ENCODE assay signal across 8 cellular contexts in the genomic region with DNA sequence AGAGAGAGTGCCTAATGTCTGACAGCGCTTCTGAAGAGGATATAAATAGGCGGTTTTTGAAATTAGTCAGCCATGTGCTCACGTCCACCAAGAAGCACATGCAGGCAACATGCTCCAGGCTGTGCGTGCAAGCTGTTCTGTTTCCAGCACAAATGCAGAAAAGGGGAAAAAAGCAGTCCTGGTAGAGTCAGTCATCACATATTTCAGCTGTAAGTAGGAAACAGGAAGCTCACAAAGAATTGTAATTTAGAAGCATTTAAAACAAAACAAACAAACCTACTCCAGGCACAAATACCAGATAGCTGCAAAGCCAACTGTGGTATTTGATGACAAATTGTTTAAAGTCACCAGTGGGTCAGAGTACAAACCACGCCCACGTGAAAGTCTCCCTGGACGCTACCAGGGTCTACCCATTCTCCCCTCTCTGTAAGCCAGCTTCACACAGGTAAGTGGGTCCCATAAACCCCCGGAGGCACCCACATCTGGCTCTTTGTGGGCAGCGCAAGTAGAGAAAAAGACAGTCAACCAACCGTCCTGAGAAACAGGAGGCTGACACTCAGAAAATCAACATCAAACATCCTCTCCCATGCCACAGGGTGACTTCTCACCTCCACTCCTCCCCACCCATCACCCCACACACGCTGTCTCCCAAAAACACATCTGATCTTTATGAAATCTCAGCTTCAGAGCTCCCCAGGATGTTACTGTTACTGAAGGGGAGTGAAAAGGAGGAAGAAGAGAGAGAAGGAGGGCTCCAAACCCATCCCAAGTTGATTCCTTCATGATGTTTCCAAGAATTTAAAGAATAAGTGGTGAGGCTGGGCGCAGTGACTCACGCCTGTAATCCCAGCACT.
DNase-seq lines count a peak whose midpoint lies in the region; ATAC-seq, FAIRE-seq and TF ChIP-seq lines count a peak whose summit lies in the region.

No MANE protein-coding gene starts in this region.

- FAIRE-seq in endothelial cell of umbilical vein (lab: Jason Lieb, UNC) = peak; percentile 93

- H3K4me3 ChIP-seq in endothelial cell of umbilical vein (replicated peaks in 1 of 3; ENCODE audit: insufficient read depth in 1 of 3, low read depth in 1 of 3, low read length in 3 of 3) (peak overlapping the region in 1 of 3 experiments; percentile 11), Karpas-422 (ENCODE audit: low read length) (no peak overlapping the region), lower leg skin (ENCODE audit: low read depth, poor library complexity, severe bottlenecking) (no peak overlapping the region)

- dilution Hi-C loops in endothelial cell of umbilical vein (cut with MboI; ENCODE audit: extremely low pct_ligation_motif_present, low sequenced_read_pairs) = no loop called here

- no peak overlapping the region for H2AFZ ChIP-seq in endothelial cell of umbilical vein (ENCODE audit: low read depth, low read length)
- H2AFZ ChIP-seq in Karpas-422 (ENCODE audit: low read length) = no peak overlapping the region

- H3K79me2 ChIP-seq in endothelial cell of umbilical vein (ENCODE audit: control insufficient read depth, insufficient read depth, low read length) (peaks cover 84% of the 10 kb centered on the region), Karpas-422 (ENCODE audit: low read length) (peaks cover 98% of the 10 kb centered on the region)

- H3K27ac ChIP-seq in endothelial cell of umbilical vein (ENCODE audit: insufficient read depth, low read depth, low read length) (peak overlapping the region; percentile 99), Karpas-422 (ENCODE audit: low read length) (no peak overlapping the region)

- no peaks in the 10 kb centered on the region for H4K20me1 ChIP-seq in endothelial cell of umbilical vein (replicated peaks; ENCODE audit: control insufficient read depth, extremely low read depth, insufficient read depth, low read length)
- no peaks in the 10 kb centered on the region for H4K20me1 ChIP-seq in Karpas-422 (ENCODE audit: insufficient read depth, low read depth, low read length)

- H3K36me3 ChIP-seq in endothelial cell of umbilical vein (ENCODE audit: control insufficient read depth in 2 of 2, extremely low read depth in 1 of 2, insufficient read depth in 2 of 2, low read length in 2 of 2) (peaks cover 5% of the 10 kb centered on the region in 2 experiments), Karpas-422 (ENCODE audit: insufficient read depth, low read length) (peaks cover 28% of the 10 kb centered on the region)

- POLR2A ChIA-PET in endothelial cell of umbilical vein (lab: Charles Lee) = interaction anchor here (1.5 kb wide), 1 partner anchor 10 kb away, joined by 14 read pairs; no protein-coding TSS in a partner anchor

- ATAC-seq in GM18508 (IDR thresholded peaks at IDR 0.05; ENCODE audit: insufficient read depth, unreplicated experiment) (peak; percentile 58), HG02798 (IDR thresholded peaks at IDR 0.05; ENCODE audit: poor library complexity, unreplicated experiment) (peak; percentile 67), omental fat pad (ENCODE audit: low FRiP score) (peak; percentile 45)

- H3K4me1 ChIP-seq in endothelial cell of umbilical vein (ENCODE audit: control insufficient read depth, extremely low read depth, insufficient read depth, low read length) (peaks cover 47% of the 10 kb centered on the region), Karpas-422 (ENCODE audit: low read length) (peaks cover 55% of the 10 kb centered on the region)

- TSS peak; percentile 84 for BruUV-seq in endothelial cell of umbilical vein (replicated peaks; lab: Mats Ljungman, UMichigan)

- WGBS in lower leg skin, 2 donors = 64 to 67% methylated on average over 13 of the region's 13 CpGs

- TF ChIP-seq CTCF in endothelial cell of umbilical vein (IDR thresholded peaks at IDR 0.05; ENCODE audit: extremely low read depth in 1 of 2, insufficient read depth in 1 of 2, low read depth in 1 of 2, low read length in 2 of 2) (no peak), omental fat pad (IDR thresholded peaks at IDR 0.05) (no peak), lower leg skin (IDR thresholded peaks at IDR 0.05) (no peak)

- peak overlapping the region; percentile 71 for H3K4me2 ChIP-seq in endothelial cell of umbilical vein (ENCODE audit: insufficient read depth, low read length)
- H3K4me2 ChIP-seq in Karpas-422 (ENCODE audit: low read depth, low read length, poor library complexity, severe bottlenecking) = no peak overlapping the region

- TF ChIP-seq POLR2A in endothelial cell of umbilical vein (IDR thresholded peaks at IDR 0.05; ENCODE audit: low read depth, low read length) (no peak), lower leg skin (IDR thresholded peaks at IDR 0.05) (no peak)

- DNase-seq in T1000 (lab: John Stamatoyannopoulos, UW) = peak; percentile 100
- DNase-seq in endothelial cell of umbilical vein (ENCODE audit: low read depth, low spot score) = peak; percentile 97
- no peak for DNase-seq in omental fat pad (ENCODE audit: low spot score)
- DNase-seq in Karpas-422 = no peak
- no peak for DNase-seq in COLO829 (ENCODE audit: low spot score)
- DNase-seq in lower leg skin (ENCODE audit: low spot score in 2 of 2) = no peak

- no peaks in the 10 kb centered on the region for H3K9me2 ChIP-seq in Karpas-422 (replicated peaks; ENCODE audit: insufficient read depth, low read length)

- H3K9me1 ChIP-seq in endothelial cell of umbilical vein (replicated peaks; ENCODE audit: control insufficient read depth, extremely low read depth, insufficient read depth, low read length) = no peaks in the 10 kb centered on the region

- H3K27me3 ChIP-seq in endothelial cell of umbilical vein (ENCODE audit: control insufficient read depth in 2 of 2, insufficient read depth in 2 of 2, low read length in 2 of 2) (no peaks in the 10 kb centered on the region), Karpas-422 (ENCODE audit: low read length) (no peaks in the 10 kb centered on the region)

- CTCF ChIA-PET in endothelial cell of umbilical vein (lab: Charles Lee) = interaction anchor here (0.7 to 3.4 kb wide), 10 partner anchors 10 to 289 kb away, joined by 3 to 17 read pairs (median 4); no protein-coding TSS in a partner anchor

- no peaks in the 10 kb centered on the region for H3K9me3 ChIP-seq in endothelial cell of umbilical vein (replicated peaks; ENCODE audit: control insufficient read depth, insufficient read depth, low read length)
- H3K9me3 ChIP-seq in Karpas-422 (ENCODE audit: low read length) = no peaks in the 10 kb centered on the region

- H3K9ac ChIP-seq in endothelial cell of umbilical vein (replicated peaks; ENCODE audit: extremely low read depth, insufficient read depth, low read length) (peak overlapping the region; percentile 91), Karpas-422 (ENCODE audit: low read length) (no peak overlapping the region)

- intact Hi-C loops in endothelial cell of umbilical vein (cut with micrococcal nuclease) = loop anchor here (1.0 to 5.0 kb wide), 7 partner anchors 10 to 614 kb away; a partner anchor contains a TSS
- intact Hi-C loops in lower leg skin (cut with DNase I; ENCODE audit: low total_unique reads) = no loop called here

TF ChIP-seq in endothelial cell of umbilical vein, 7 proteins besides CTCF, POLR2A, EP300 and RAD21:
- TF ChIP-seq MYC (IDR thresholded peaks at IDR 0.05; ENCODE audit: low read depth, low read length) (peak; percentile 99), POLR2AphosphoS5 (IDR thresholded peaks at IDR 0.05; ENCODE audit: insufficient read depth, low read depth, low read length) (peak; percentile 58), FOS (IDR thresholded peaks at IDR 0.05; ENCODE audit: borderline replicate concordance, insufficient read depth, low read length) (peak; percentile 74), JUN (IDR thresholded peaks at IDR 0.05; ENCODE audit: borderline replicate concordance, insufficient read depth, insufficient read length, low read depth) (peak; percentile 57), GATA2 (IDR thresholded peaks at IDR 0.05; ENCODE audit: insufficient read depth, insufficient read length, low read depth, low read length) (peak; percentile 39), EZH2 (IDR thresholded peaks at IDR 0.05; ENCODE audit: borderline replicate concordance, low read depth, low read length, severe bottlenecking) (no peak)
- TF ChIP-seq, protein P1, sequence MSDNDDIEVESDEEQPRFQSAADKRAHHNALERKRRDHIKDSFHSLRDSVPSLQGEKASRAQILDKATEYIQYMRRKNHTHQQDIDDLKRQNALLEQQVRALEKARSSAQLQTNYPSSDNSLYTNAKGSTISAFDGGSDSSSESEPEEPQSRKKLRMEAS (IDR thresholded peaks at IDR 0.05; ENCODE audit: insufficient read depth, insufficient read length) = peak; percentile 94

Comparison
In these comparisons a context has a peak if more than half of its experiments do, and no peak if none do; other contexts are left out.
1. DNase-seq: peak in T1000 (single experiment) and endothelial cell of umbilical vein (single experiment); none in omental fat pad (single experiment), Karpas-422 (single experiment), COLO829 (single experiment) and lower leg skin (0 of 2).
2. Peak in every context shown above with its lines, with median percentiles within 50 percentile points of each other: ATAC-seq.